Comparison of ENCODE assay signal across 28 cellular contexts in genomic region chr21:42753804-42754203, GRCh38.
"Had no signal": no experiment of that assay in that cellular context is flagged by ENCODE, and none has a peak within 500 bp of the region (broad histone marks: within the 10 kb centered on the region; RNA-seq: fewer than 3 reads in every experiment).

No MANE protein-coding gene starts in this region.

- H3K9me3 ChIP-seq: heart left ventricle had no signal

- H3K4me3 ChIP-seq: coronary artery, dorsolateral prefrontal cortex, heart left ventricle had no signal

- H3K27me3 ChIP-seq: brain microvascular endothelial cell, dorsolateral prefrontal cortex, heart left ventricle had no signal

- ATAC-seq: activated T-cell treated with anti-CD3 and anti-CD28 coated beads, Interleukin-2, amount 50 U/mL, for 72 hours; esophagus mucosa; T-helper 17 cell; WTC11 had no signal

- H3K36me3 ChIP-seq: brain microvascular endothelial cell, heart left ventricle had no signal

- FAIRE-seq: astrocyte, bronchial epithelial cell, frontal cortex had no signal

- H3K27ac ChIP-seq: brain microvascular endothelial cell, coronary artery, dorsolateral prefrontal cortex, heart left ventricle had no signal

- DNase-seq: activated CD4-positive, alpha-beta memory T cell treated with anti-CD3 and anti-CD28 coated beads, Interleukin-2, amount 10 ng/mL, durations not matched to agents 7 days and 5 days; activated CD4-positive, alpha-beta T cell treated with anti-CD3 and anti-CD28 coated beads for 1 hour; activated CD4-positive, alpha-beta T cell treated with anti-CD3 and anti-CD28 coated beads for 4 hours; activated CD4-positive, alpha-beta T cell treated with anti-CD3 and anti-CD28 coated beads, Interleukin-2, amount 10 ng/mL, durations not matched to agents 7 days and 5 days; activated CD4-positive, alpha-beta T cell treated with anti-CD3 and anti-CD28 coated beads, Interleukin-2, amount 50 U/mL, for 4 hours; activated CD8-positive, alpha-beta memory T cell treated with anti-CD3 and anti-CD28 coated beads, Interleukin-2, amount 50 U/mL, for 48 hours; activated gamma-delta T cell treated with Interleukin-2 at 50 U/mL for 16 hours; activated naive CD4-positive, alpha-beta T cell treated with anti-CD3 and anti-CD28 coated beads, Interleukin-2, amount 50 U/mL, for 16 hours; activated naive CD4-positive, alpha-beta T cell treated with Interleukin-2 at 50 U/mL for 16 hours; activated T-cell treated with anti-CD3 and anti-CD28 coated beads for 4 hours; activated T-cell treated with anti-CD3 and anti-CD28 coated beads, Interleukin-2, amount 50 U/mL, for 24 hours; activated T-cell treated with anti-CD3 and anti-CD28 coated beads, Interleukin-2, amount 50 U/mL, for 72 hours; amniotic stem cell; anterior cingulate cortex; brain microvascular endothelial cell; effector memory CD4-positive, alpha-beta T cell; endodermal cell; foreskin fibroblast; T-helper 1 cell; T-helper 17 cell had no signal
